In genomic region chr10:3452234-3452633, GRCh38 we compare ENCODE assay signal across 8 cellular contexts.
DNase-seq lines count a peak whose midpoint lies in the region; ATAC-seq and TF ChIP-seq lines count a peak whose summit lies in the region.

No MANE protein-coding gene starts in this region.

- H3K4me1 ChIP-seq in BE2C (no peaks in the 10 kb centered on the region), Karpas-422 (ENCODE audit: low read length) (no peaks in the 10 kb centered on the region)

- H3K36me3 Mint-ChIP-seq in WTC11 = peaks cover 3% of the 10 kb centered on the region; the same call in 1 of the 2 replicates

- TF ChIP-seq CTCF in WTC11 (IDR thresholded peaks at IDR 0.05) (no peak), retinal pigment epithelial cell (conservative IDR thresholded peaks at IDR 0.05; ENCODE audit: low read depth, low read length) (peak; percentile 66), BE2C (IDR thresholded peaks at IDR 0.05; ENCODE audit: low read depth, low read length) (no peak)

- no peaks in the 10 kb centered on the region for H3K9me2 ChIP-seq in Karpas-422 (replicated peaks; ENCODE audit: insufficient read depth, low read length)

- H3K36me3 ChIP-seq in BE2C = no peaks in the 10 kb centered on the region
- H3K36me3 ChIP-seq in Karpas-422 (ENCODE audit: insufficient read depth, low read length) = no peaks in the 10 kb centered on the region

- H3K27me3 ChIP-seq in BE2C (no peaks in the 10 kb centered on the region), Karpas-422 (ENCODE audit: low read length) (no peaks in the 10 kb centered on the region)

- H3K4me1 Mint-ChIP-seq in WTC11 = peaks cover 44% of the 10 kb centered on the region

- H3K27ac ChIP-seq in Karpas-422 (ENCODE audit: low read length) = no peak overlapping the region

- no peak overlapping the region for H3K9ac ChIP-seq in Karpas-422 (ENCODE audit: low read length)

- H3K79me2 ChIP-seq in Karpas-422 (ENCODE audit: low read length) = no peaks in the 10 kb centered on the region

- POLR2A ChIA-PET in WTC11 (lab: Charles Lee) = no interaction called here

- no peaks in the 10 kb centered on the region for H4K20me1 ChIP-seq in Karpas-422 (ENCODE audit: insufficient read depth, low read depth, low read length)

- DNase-seq in ELR (ENCODE audit: low read depth) (peak; percentile 96), WTC11 (ENCODE audit: low spot score) (no peak), left cardiac atrium (no peak), retinal pigment epithelial cell (ENCODE audit: low read depth) (peak; percentile 100), BE2C (no peak), Karpas-422 (no peak)

- no peak overlapping the region for H2AFZ ChIP-seq in Karpas-422 (ENCODE audit: low read length)

- peaks cover 21% of the 10 kb centered on the region for H3K9me3 Mint-ChIP-seq in WTC11

- H3K4me2 ChIP-seq in Karpas-422 (ENCODE audit: low read depth, low read length, poor library complexity, severe bottlenecking) = no peak overlapping the region

- CTCF ChIA-PET in WTC11 (lab: Charles Lee) = interaction anchor here (0.5 to 1.1 kb wide), 6 partner anchors 14 to 546 kb away, joined by 3 to 6 read pairs (median 3); no protein-coding TSS in a partner anchor

- peak overlapping the region; percentile 13; the same call in 1 of the 2 replicates for H3K4me3 Mint-ChIP-seq in WTC11

- no peaks in the 10 kb centered on the region for H3K27me3 Mint-ChIP-seq in WTC11 (ENCODE audit: low read depth)

- H3K27ac Mint-ChIP-seq in WTC11 = peak overlapping the region; percentile 92

- intact Hi-C loops in left cardiac atrium (cut with DNase I) = no loop called here

- ATAC-seq in WTC11 (peak; percentile 94), left cardiac atrium (peak; percentile 84 to 92), GM19452 (IDR thresholded peaks at IDR 0.05; ENCODE audit: unreplicated experiment) (no peak), HG03439 (IDR thresholded peaks at IDR 0.05; ENCODE audit: unreplicated experiment) (no peak)

- H3K9me3 ChIP-seq in BE2C (no peaks in the 10 kb centered on the region), Karpas-422 (ENCODE audit: low read length) (no peaks in the 10 kb centered on the region)

- H3K4me3 ChIP-seq in retinal pigment epithelial cell (ENCODE audit: low read length) = no peak overlapping the region
- no peak overlapping the region for H3K4me3 ChIP-seq in BE2C (ENCODE audit: low read depth, low read length)
- H3K4me3 ChIP-seq in Karpas-422 (ENCODE audit: low read length) = no peak overlapping the region

TF ChIP-seq in WTC11, 78 proteins besides CTCF, POLR2A, EP300 and RAD21:
- 0 out of 2 replicates have a peak, but pooled peaks have one; percentile 40 for TF ChIP-seq TEAD1 (CRISPR knock-in tag; IDR thresholded peaks at IDR 0.05)
- 0 out of 2 replicates have a peak, but pooled peaks have one; percentile 22 for TF ChIP-seq ETV6 (CRISPR knock-in tag; IDR thresholded peaks at IDR 0.05)
- no peak for TF ChIP-seq ZNF532 (CRISPR knock-in tag; IDR thresholded peaks at IDR 0.05; ENCODE audit: borderline replicate concordance)

Comparison
In these comparisons a context has a peak if more than half of its experiments do, and no peak if none do; other contexts are left out.
1. DNase-seq: peak in ELR (single experiment) and retinal pigment epithelial cell (single experiment); none in WTC11 (single experiment), left cardiac atrium (single experiment), BE2C (single experiment) and Karpas-422 (single experiment).
2. ATAC-seq: peak in WTC11 (single experiment) and left cardiac atrium (2 of 2); none in GM19452 (single experiment) and HG03439 (single experiment).